18 cellular contexts compared by ENCODE assay signal in genomic region chr2:154537024-154537423, GRCh38.
"Had no signal": no experiment of that assay in that cellular context is flagged by ENCODE, and none has a peak within 500 bp of the region (broad histone marks: within the 10 kb centered on the region; RNA-seq: fewer than 3 reads in every experiment).

No MANE protein-coding gene starts in this region.

- H3K27me3 ChIP-seq: body of pancreas, colonic mucosa, esophagus muscularis mucosa, left lung, neural progenitor cell, pancreas, spleen had no signal

- H3K4me3 ChIP-seq: body of pancreas, colonic mucosa, esophagus muscularis mucosa, left lung, neural progenitor cell, pancreas, spleen had no signal

- H3K36me3 ChIP-seq: colonic mucosa, esophagus muscularis mucosa, left lung, neural progenitor cell, pancreas, spleen had no signal

- H3K9ac ChIP-seq: neural progenitor cell had no signal

- H3K4me1 ChIP-seq: colonic mucosa, left lung, neural progenitor cell, pancreas, spleen had no signal

- DNase-seq: activated CD4-positive, alpha-beta T cell treated with anti-CD3 and anti-CD28 coated beads for 4 hours; activated CD8-positive, alpha-beta memory T cell treated with anti-CD3 and anti-CD28 coated beads, Interleukin-2, amount 50 U/mL, for 4 hours; activated CD8-positive, alpha-beta T cell treated with anti-CD3 and anti-CD28 coated beads for 36 hours; activated effector memory CD4-positive, alpha-beta T cell treated with anti-CD3 and anti-CD28 coated beads, Interleukin-2, amount 50 U/mL, for 16 hours; activated T-cell treated with anti-CD3 and anti-CD28 coated beads, Interleukin-2, amount 50 U/mL, for 48 hours; amniotic stem cell; body of pancreas; central memory CD4-positive, alpha-beta T cell; colonic mucosa; left lung; naive B cell; pancreas; spleen had no signal

- H3K9me3 ChIP-seq: body of pancreas, colonic mucosa, esophagus muscularis mucosa, left lung, pancreas, spleen had no signal

- ATAC-seq: activated CD8-positive, alpha-beta T cell treated with anti-CD3 and anti-CD28 coated beads for 36 hours; activated naive CD4-positive, alpha-beta T cell treated with anti-CD3 and anti-CD28 coated beads, Interleukin-2, amount 50 U/mL, for 72 hours; body of pancreas; left lung; pancreas; sciatic nerve; WTC11 had no signal

- H3K27ac ChIP-seq: body of pancreas, colonic mucosa, esophagus muscularis mucosa, left lung, neural progenitor cell, pancreas, spleen had no signal
